Comparison of ENCODE assay signal across 4 cellular contexts in genomic region chr3:139232341-139232740, GRCh38.
DNase-seq lines count a peak whose midpoint lies in the region; ATAC-seq, FAIRE-seq and TF ChIP-seq lines count a peak whose summit lies in the region.
"Not testable (repeated sequence)": the region's sequence is repeated elsewhere in the genome, so short reads cannot be mapped to it uniquely, and the experiment has no call there.

No MANE protein-coding gene starts in this region.

- in situ Hi-C loops in K562 (cut with MboI); HepG2 (cut with HindIII; ENCODE audit: extremely low pct_ligation_motif_present, low pct_unique_long_range_greater_than_20kb): not testable (repeated sequence)

- POLR2A ChIA-PET in A549 (lab: Yijun Ruan, JAX); HEK293 (lab: Yijun Ruan, JAX); K562 (lab: Yijun Ruan, JAX); HepG2 (lab: Yijun Ruan, JAX): not testable (repeated sequence)

- H3K4me1 ChIP-seq in A549; HEK293 (ENCODE audit: control insufficient read depth, insufficient read depth, low read length); K562 (replicated peaks in 1 of 2; ENCODE audit: control insufficient read depth in 2 of 2, insufficient read depth in 2 of 2, low read length in 2 of 2); HepG2 (ENCODE audit: insufficient read depth, low read length): not testable (repeated sequence)

- H3K9me3 ChIP-seq in A549; HEK293 (ENCODE audit: control insufficient read depth, insufficient read depth, low read depth, low read length); K562 (replicated peaks; ENCODE audit: control insufficient read depth, insufficient read depth, low read depth, low read length); HepG2 (ENCODE audit: low read length): not testable (repeated sequence)

- not testable (repeated sequence) for H4K20me1 ChIP-seq in K562 (replicated peaks; ENCODE audit: control insufficient read depth, insufficient read depth, low read length); HepG2 (ENCODE audit: insufficient read depth, low read length)

- not testable (repeated sequence) for H2AFZ ChIP-seq in K562 (ENCODE audit: low read depth, low read length); HepG2 (ENCODE audit: low read length)

- not testable (repeated sequence) for TF ChIP-seq RAD21 in A549 (conservative IDR thresholded peaks at IDR 0.05 in 1 of 2, IDR thresholded peaks at IDR 0.05 in 1 of 2); K562 (CRISPR knock-in tag; conservative IDR thresholded peaks at IDR 0.05 in 1 of 2, IDR thresholded peaks at IDR 0.05 in 1 of 2); HepG2 (CRISPR knock-in tag; IDR thresholded peaks at IDR 0.05)

- H3K4me3 ChIP-seq in A549; HEK293 (ENCODE audit: low read depth, low read length); K562; HepG2 (replicated peaks in 1 of 3; ENCODE audit: insufficient read depth in 1 of 3, low read depth in 2 of 3, low read length in 3 of 3): not testable (repeated sequence)

- WGBS in A549 (ENCODE audit: missing lambda C conversion rate) = 61% methylated on average over 3 of the region's 3 CpGs
- 55% methylated on average over 3 of the region's 3 CpGs for WGBS in K562 (ENCODE audit: insufficient coverage, low coverage, missing lambda C conversion rate)
- WGBS in HepG2 (ENCODE audit: low lambda C conversion rate) = 21% methylated on average over 3 of the region's 3 CpGs

- H3K27me3 ChIP-seq in K562 (ENCODE audit: control insufficient read depth in 2 of 2, insufficient read depth in 2 of 2, low read length in 2 of 2); HepG2 (ENCODE audit: control insufficient read depth in 1 of 2, insufficient read depth in 2 of 2, low read length in 2 of 2): not testable (repeated sequence)

- intact Hi-C loops in K562 (cut with micrococcal nuclease); HepG2 (cut with micrococcal nuclease; ENCODE audit: unreplicated experiment): not testable (repeated sequence)

- not testable (repeated sequence) for H3K27ac ChIP-seq in A549; HEK293 (ENCODE audit: extremely low read depth, low read depth, low read length); K562 (ENCODE audit: extremely low read depth, low read depth, low read length); HepG2 (ENCODE audit: extremely low read length, insufficient read depth, low read length)

- not testable (repeated sequence) for FAIRE-seq in A549 (lab: Jason Lieb, UNC); K562 (lab: Jason Lieb, UNC); HepG2 (lab: Jason Lieb, UNC)

- TF ChIP-seq EP300 in A549 (IDR thresholded peaks at IDR 0.05); K562 (IDR thresholded peaks at IDR 0.05; ENCODE audit: low read length); HepG2 (IDR thresholded peaks at IDR 0.05; ENCODE audit: low read depth in 2 of 2, low read length in 2 of 2); HepG2 (CRISPR knock-in tag; IDR thresholded peaks at IDR 0.05; ENCODE audit: borderline replicate concordance): not testable (repeated sequence)

- H3K79me2 ChIP-seq in K562 (ENCODE audit: control insufficient read depth, insufficient read depth, low read length); HepG2 (ENCODE audit: insufficient read depth, low read length): not testable (repeated sequence)

- not testable (repeated sequence) for H3K4me2 ChIP-seq in A549; K562 (ENCODE audit: insufficient read depth, low read length); HepG2 (ENCODE audit: low read depth, low read length)

- CTCF ChIA-PET in A549 (lab: Yijun Ruan, JAX); HEK293 (lab: Yijun Ruan, JAX); K562 (lab: Yijun Ruan, JAX; ENCODE audit: low intra/inter-chr PET ratio); HepG2 (lab: Yijun Ruan, JAX; ENCODE audit: low intra/inter-chr PET ratio, low total read pairs): not testable (repeated sequence)

- not testable (repeated sequence) for DNase-seq in A549 (ENCODE audit: low read depth in 1 of 2, low spot score in 1 of 2); K562 (ENCODE audit: extremely low read depth in 1 of 4, low spot score in 3 of 4); HepG2 (ENCODE audit: low spot score)

- ATAC-seq in A549, K562, HepG2: not testable (repeated sequence)

- not testable (repeated sequence) for BruUV-seq in K562 (replicated peaks; lab: Mats Ljungman, UMichigan); HepG2 (replicated peaks; lab: Mats Ljungman, UMichigan)

- not testable (repeated sequence) for TF ChIP-seq CTCF in A549 (IDR thresholded peaks at IDR 0.05); HEK293 (tag by site-specific recombination; IDR thresholded peaks at IDR 0.05); K562 (IDR thresholded peaks at IDR 0.05 in 2 of 3, conservative IDR thresholded peaks at IDR 0.05 in 1 of 3; ENCODE audit: insufficient read depth in 2 of 3, low read depth in 1 of 3, low read length in 3 of 3); HepG2 (CRISPR knock-in tag; IDR thresholded peaks at IDR 0.05)

- not testable (repeated sequence) for H3K9me1 ChIP-seq in K562 (ENCODE audit: control insufficient read depth, insufficient read depth, low read length)

- not testable (repeated sequence) for H3K36me3 ChIP-seq in HEK293 (ENCODE audit: control insufficient read depth in 2 of 2, insufficient read depth in 1 of 2, low read length in 2 of 2); K562 (ENCODE audit: control insufficient read depth, insufficient read depth, low read length); HepG2 (replicated peaks in 1 of 2; ENCODE audit: control insufficient read depth in 1 of 2, insufficient read depth in 2 of 2, low read length in 2 of 2)

- TF ChIP-seq POLR2A in A549 (IDR thresholded peaks at IDR 0.05; ENCODE audit: low read length); K562 (conservative IDR thresholded peaks at IDR 0.05); HepG2 (IDR thresholded peaks at IDR 0.05; ENCODE audit: insufficient read depth in 1 of 2, low read depth in 2 of 2, low read length in 2 of 2): not testable (repeated sequence)

- not testable (repeated sequence) for H3K9ac ChIP-seq in K562 (ENCODE audit: insufficient read depth in 1 of 2, low read depth in 2 of 2, low read length in 2 of 2); HepG2 (ENCODE audit: insufficient read depth, low read depth, low read length)

TF ChIP-seq in A549, 52 proteins besides CTCF, POLR2A, EP300 and RAD21:
- TF ChIP-seq ZFP36 (IDR thresholded peaks at IDR 0.05; ENCODE audit: borderline replicate concordance, partially characterized antibody) = peak; percentile 39

TF ChIP-seq in HEK293, 187 proteins besides CTCF, POLR2A, EP300 and RAD21:
- 0 out of 2 replicates have a peak, but pooled peaks have one; percentile 50 for TF ChIP-seq ZNF768 (tag by site-specific recombination; IDR thresholded peaks at IDR 0.05)
TF ChIP-seq in HEK293: peak in this region for 1; not testable (repeated sequence) for 186.

TF ChIP-seq in K562, 482 proteins besides CTCF, POLR2A, EP300 and RAD21:
- TF ChIP-seq HDAC2 (IDR thresholded peaks at IDR 0.05) (peak; percentile 61; the same call in 1 of the 2 replicates), SMARCA5 (IDR thresholded peaks at IDR 0.05) (peak; percentile 62; the same call in 1 of the 2 replicates), PHF20 (IDR thresholded peaks at IDR 0.05; ENCODE audit: partially characterized antibody) (peak; percentile 19), ADNP (tag; IDR thresholded peaks at IDR 0.05) (0 out of 2 replicates have a peak, but pooled peaks have one; percentile 16), RBM25 (IDR thresholded peaks at IDR 0.05; ENCODE audit: low read depth, low read length, severe bottlenecking) (peak; percentile 89), BCOR (IDR thresholded peaks at IDR 0.05) (peak; percentile 98), KDM1A (IDR thresholded peaks at IDR 0.05) (peak; percentile 79 to 88), ZFP36 (IDR thresholded peaks at IDR 0.05; ENCODE audit: low read depth, low read length, partially characterized antibody) (peak; percentile 81)

TF ChIP-seq in HepG2, 621 proteins besides CTCF, POLR2A, EP300 and RAD21:
- TF ChIP-seq ZNF768 (CRISPR knock-in tag; IDR thresholded peaks at IDR 0.05) = peak; percentile 68; the same call in 1 of the 2 replicates
